Comparison of ENCODE assay signal across 39 cellular contexts in the genomic region with DNA sequence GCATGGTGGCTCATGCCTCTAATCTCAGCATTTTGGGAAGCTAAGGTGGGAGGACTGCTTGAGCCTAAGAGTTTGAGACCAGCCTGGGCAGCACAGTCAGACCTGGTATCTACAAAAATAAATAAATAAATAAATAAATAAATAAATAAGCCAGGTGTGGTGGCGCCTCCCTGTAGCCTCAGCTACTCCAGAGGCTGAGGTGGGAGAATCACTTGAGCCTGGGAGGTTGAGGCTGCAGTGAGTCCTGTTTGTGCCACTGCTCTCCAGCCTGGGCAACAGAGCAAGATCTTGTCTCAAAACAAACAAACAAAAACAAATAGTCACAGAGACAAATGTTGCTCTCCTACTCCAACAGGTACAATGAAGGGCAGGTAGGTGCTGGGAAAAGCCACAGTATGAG.
"Had no signal": no experiment of that assay in that cellular context is flagged by ENCODE, and none has a peak within 500 bp of the region (broad histone marks: within the 10 kb centered on the region; RNA-seq: fewer than 3 reads in every experiment).

No MANE protein-coding gene starts in this region.

- H3K27ac Mint-ChIP-seq: activated naive CD4-positive, alpha-beta T cell treated with anti-CD3 and anti-CD28 coated beads for 36 hours; activated naive CD4-positive, alpha-beta T cell treated with anti-CD3 and anti-CD28 coated beads, Interleukin-2, amount 10 ng/mL, durations not matched to agents 7 days and 5 days; activated naive CD4-positive, alpha-beta T cell treated with anti-CD3 and anti-CD28 coated beads, Interleukin-2, amount 50 U/mL, for 24 hours; activated naive CD4-positive, alpha-beta T cell treated with anti-CD3 and anti-CD28 coated beads, Interleukin-2, amount 50 U/mL, for 72 hours; activated naive CD8-positive, alpha-beta T cell; activated naive CD8-positive, alpha-beta T cell treated with anti-CD3 and anti-CD28 coated beads for 36 hours; activated naive CD8-positive, alpha-beta T cell treated with anti-CD3 and anti-CD28 coated beads, Interleukin-2, amount 10 ng/mL, durations not matched to agents 7 days and 5 days; activated naive CD8-positive, alpha-beta T cell treated with anti-CD3 and anti-CD28 coated beads, Interleukin-2, amount 50 U/mL, for 24 hours; activated T-cell treated with anti-CD3 and anti-CD28 coated beads, Interleukin-2, amount 50 U/mL, for 24 hours; activated T-cell treated with anti-CD3 and anti-CD28 coated beads, Interleukin-2, amount 50 U/mL, for 72 hours; activated T-helper 1 cell treated with anti-CD3 and anti-CD28 coated beads, Interleukin-12 subunit alpha, Interleukin-12 subunit beta, Interleukin-2, Interleukin-4 antibody, amounts not matched to agents 30 ng/mL and 10 ng/mL and 1 ng/mL, durations not matched to agents 14 hours and 24 hours and 36 hours; activated T-helper 17 cell treated with anti-CD3 and anti-CD28 coated beads, Interleukin-2, amount 50 U/mL, for 72 hours; activated T-helper 2 cell treated with anti-CD3 and anti-CD28 coated beads, Interferon-gamma antibody, Interleukin-2, Interleukin-4, amounts not matched to agents 10 μg/mL and 5 μg/mL and 100 μg/mL, durations not matched to agents 14 hours and 24 hours and 36 hours; brain had no signal

- H3K27ac ChIP-seq: adrenal gland, ascending aorta, body of pancreas, brain microvascular endothelial cell, breast epithelium, cardiac muscle cell had no signal

- H3K4me1 ChIP-seq: ascending aorta, breast epithelium had no signal

- H3K4me3 ChIP-seq: adrenal gland, ascending aorta, body of pancreas, breast epithelium, cardiac muscle cell had no signal

- H3K36me3 ChIP-seq: adrenal gland, ascending aorta, brain microvascular endothelial cell, breast epithelium, cardiac muscle cell had no signal

- H3K9me3 Mint-ChIP-seq: activated naive CD4-positive, alpha-beta T cell treated with anti-CD3 and anti-CD28 coated beads for 36 hours; activated naive CD4-positive, alpha-beta T cell treated with anti-CD3 and anti-CD28 coated beads, Interleukin-2, amount 10 ng/mL, durations not matched to agents 7 days and 5 days; activated naive CD4-positive, alpha-beta T cell treated with anti-CD3 and anti-CD28 coated beads, Interleukin-2, amount 50 U/mL, for 24 hours; activated naive CD4-positive, alpha-beta T cell treated with anti-CD3 and anti-CD28 coated beads, Interleukin-2, amount 50 U/mL, for 72 hours; activated naive CD8-positive, alpha-beta T cell treated with anti-CD3 and anti-CD28 coated beads for 36 hours; activated naive CD8-positive, alpha-beta T cell treated with anti-CD3 and anti-CD28 coated beads, Interleukin-2, amount 10 ng/mL, durations not matched to agents 7 days and 5 days; activated naive CD8-positive, alpha-beta T cell treated with anti-CD3 and anti-CD28 coated beads, Interleukin-2, amount 50 U/mL, for 24 hours; activated T-cell treated with anti-CD3 and anti-CD28 coated beads, Interleukin-2, amount 50 U/mL, for 24 hours; activated T-cell treated with anti-CD3 and anti-CD28 coated beads, Interleukin-2, amount 50 U/mL, for 4 hours; activated T-cell treated with anti-CD3 and anti-CD28 coated beads, Interleukin-2, amount 50 U/mL, for 72 hours; activated T-helper 1 cell treated with anti-CD3 and anti-CD28 coated beads, Interleukin-12 subunit alpha, Interleukin-12 subunit beta, Interleukin-2, Interleukin-4 antibody, amounts not matched to agents 30 ng/mL and 10 ng/mL and 1 ng/mL, durations not matched to agents 14 hours and 24 hours and 36 hours; activated T-helper 17 cell treated with anti-CD3 and anti-CD28 coated beads, Interleukin-2, amount 50 U/mL, for 72 hours; activated T-helper 2 cell treated with anti-CD3 and anti-CD28 coated beads, Interferon-gamma antibody, Interleukin-2, Interleukin-4, amounts not matched to agents 10 μg/mL and 5 μg/mL and 100 μg/mL, durations not matched to agents 14 hours and 24 hours and 36 hours; central memory CD8-positive, alpha-beta T cell had no signal

- H3K36me3 Mint-ChIP-seq: activated naive CD4-positive, alpha-beta T cell treated with anti-CD3 and anti-CD28 coated beads, Interleukin-2, amount 10 ng/mL, durations not matched to agents 7 days and 5 days; activated naive CD4-positive, alpha-beta T cell treated with anti-CD3 and anti-CD28 coated beads, Interleukin-2, amount 50 U/mL, for 24 hours; activated naive CD4-positive, alpha-beta T cell treated with anti-CD3 and anti-CD28 coated beads, Interleukin-2, amount 50 U/mL, for 72 hours; activated naive CD8-positive, alpha-beta T cell; activated naive CD8-positive, alpha-beta T cell treated with anti-CD3 and anti-CD28 coated beads for 36 hours; activated naive CD8-positive, alpha-beta T cell treated with anti-CD3 and anti-CD28 coated beads, Interleukin-2, amount 10 ng/mL, durations not matched to agents 7 days and 5 days; brain had no signal

- H3K27me3 ChIP-seq: adrenal gland, ascending aorta, body of pancreas, breast epithelium, cardiac muscle cell had no signal

- H3K4me1 Mint-ChIP-seq: activated naive CD4-positive, alpha-beta T cell treated with anti-CD3 and anti-CD28 coated beads, Interleukin-2, amount 10 ng/mL, durations not matched to agents 7 days and 5 days; activated naive CD4-positive, alpha-beta T cell treated with anti-CD3 and anti-CD28 coated beads, Interleukin-2, amount 50 U/mL, for 24 hours; activated naive CD8-positive, alpha-beta T cell treated with anti-CD3 and anti-CD28 coated beads, Interleukin-2, amount 10 ng/mL, durations not matched to agents 7 days and 5 days; activated naive CD8-positive, alpha-beta T cell treated with anti-CD3 and anti-CD28 coated beads, Interleukin-2, amount 50 U/mL, for 24 hours; activated T-helper 17 cell treated with anti-CD3 and anti-CD28 coated beads, Interleukin-2, amount 50 U/mL, for 72 hours had no signal

- H3K4me3 Mint-ChIP-seq: activated naive CD4-positive, alpha-beta T cell treated with anti-CD3 and anti-CD28 coated beads for 36 hours; activated naive CD4-positive, alpha-beta T cell treated with anti-CD3 and anti-CD28 coated beads, Interleukin-2, amount 10 ng/mL, durations not matched to agents 7 days and 5 days; activated naive CD4-positive, alpha-beta T cell treated with anti-CD3 and anti-CD28 coated beads, Interleukin-2, amount 50 U/mL, for 24 hours; activated naive CD8-positive, alpha-beta T cell; activated naive CD8-positive, alpha-beta T cell treated with anti-CD3 and anti-CD28 coated beads for 36 hours; activated naive CD8-positive, alpha-beta T cell treated with anti-CD3 and anti-CD28 coated beads, Interleukin-2, amount 10 ng/mL, durations not matched to agents 7 days and 5 days; activated naive CD8-positive, alpha-beta T cell treated with anti-CD3 and anti-CD28 coated beads, Interleukin-2, amount 50 U/mL, for 24 hours; activated T-cell treated with anti-CD3 and anti-CD28 coated beads, Interleukin-2, amount 50 U/mL, for 24 hours; activated T-cell treated with anti-CD3 and anti-CD28 coated beads, Interleukin-2, amount 50 U/mL, for 4 hours; activated T-cell treated with anti-CD3 and anti-CD28 coated beads, Interleukin-2, amount 50 U/mL, for 72 hours; activated T-helper 1 cell treated with anti-CD3 and anti-CD28 coated beads, Interleukin-12 subunit alpha, Interleukin-12 subunit beta, Interleukin-2, Interleukin-4 antibody, amounts not matched to agents 30 ng/mL and 10 ng/mL and 1 ng/mL, durations not matched to agents 14 hours and 24 hours and 36 hours; activated T-helper 17 cell treated with anti-CD3 and anti-CD28 coated beads, Interleukin-2, amount 50 U/mL, for 72 hours; brain; central memory CD8-positive, alpha-beta T cell had no signal

- FAIRE-seq: astrocyte, bronchial epithelial cell had no signal

- H3K9me3 ChIP-seq: adrenal gland, ascending aorta, body of pancreas, breast epithelium had no signal

- ATAC-seq: activated naive CD4-positive, alpha-beta T cell treated with anti-CD3 and anti-CD28 coated beads, Interleukin-2, amount 50 U/mL, for 72 hours; activated naive CD8-positive, alpha-beta T cell treated with anti-CD3 and anti-CD28 coated beads, Interleukin-2, amount 50 U/mL, for 24 hours; activated T-cell treated with anti-CD3 and anti-CD28 coated beads, Interleukin-2, amount 50 U/mL, for 4 hours; activated T-cell treated with anti-CD3 and anti-CD28 coated beads, Interleukin-2, amount 50 U/mL, for 72 hours; activated T-helper 17 cell treated with anti-CD3 and anti-CD28 coated beads, Interleukin-2, amount 50 U/mL, for 72 hours; body of pancreas had no signal

- DNase-seq: activated effector memory CD4-positive, alpha-beta T cell treated with anti-CD3 and anti-CD28 coated beads, Interleukin-2, amount 50 U/mL, for 16 hours; activated effector memory CD4-positive, alpha-beta T cell treated with Interleukin-2 at 50 U/mL for 16 hours; activated gamma-delta T cell; activated gamma-delta T cell treated with Interleukin-2 at 50 U/mL for 16 hours; activated naive CD4-positive, alpha-beta T cell; activated naive CD4-positive, alpha-beta T cell treated with anti-CD3 and anti-CD28 coated beads for 36 hours; activated naive CD4-positive, alpha-beta T cell treated with anti-CD3 and anti-CD28 coated beads, Interleukin-2, amount 10 ng/mL, durations not matched to agents 7 days and 5 days; activated naive CD4-positive, alpha-beta T cell treated with anti-CD3 and anti-CD28 coated beads, Interleukin-2, amount 50 U/mL, for 16 hours; activated naive CD4-positive, alpha-beta T cell treated with Interleukin-2 at 50 U/mL for 16 hours; activated naive CD8-positive, alpha-beta T cell treated with anti-CD3 and anti-CD28 coated beads for 36 hours; activated naive CD8-positive, alpha-beta T cell treated with anti-CD3 and anti-CD28 coated beads, Interleukin-2, amount 10 ng/mL, durations not matched to agents 7 days and 5 days; activated naive CD8-positive, alpha-beta T cell treated with anti-CD3 and anti-CD28 coated beads, Interleukin-2, amount 50 U/mL, for 24 hours; activated T-cell treated with anti-CD3 and anti-CD28 coated beads, Interleukin-2, amount 50 U/mL, for 24 hours; activated T-cell treated with anti-CD3 and anti-CD28 coated beads, Interleukin-2, amount 50 U/mL, for 4 hours; activated T-cell treated with anti-CD3 and anti-CD28 coated beads, Interleukin-2, amount 50 U/mL, for 48 hours; activated T-cell treated with anti-CD3 and anti-CD28 coated beads, Interleukin-2, amount 50 U/mL, for 72 hours; adrenal gland; amniotic stem cell; amygdala; anterior cingulate cortex; aorta; body of pancreas; brain microvascular endothelial cell; caudate nucleus; central memory CD4-positive, alpha-beta T cell; cerebellar nuclear complex had no signal
